In genomic region chr3:136919799-136920580, GRCh38 we compare ENCODE assay signal across 12 cellular contexts. TPM values are rescaled to one million over a fixed set of nuclear protein-coding genes. Genes with fewer than 3 reads are reported as not detected.
DNase-seq lines count a peak whose midpoint lies in the region; ATAC-seq and TF ChIP-seq lines count a peak whose summit lies in the region.
"Had no signal": no experiment of that assay in that cellular context is flagged by ENCODE, and none has a peak within 500 bp of the region (broad histone marks: within the 10 kb centered on the region; RNA-seq: fewer than 3 reads in every experiment).

No MANE protein-coding gene starts in this region.

- peaks cover 64 to 90% (median 77%) of the 10 kb centered on the region in 4 donors for H3K4me1 Mint-ChIP-seq in CD4-positive, alpha-beta memory T cell

- H3K9me3 ChIP-seq in CD4-positive, alpha-beta memory T cell (ENCODE audit: control insufficient read depth in 1 of 2, low read length in 2 of 2), result no peaks in the 10 kb centered on the region
- H3K9me3 ChIP-seq in RWPE2 (ENCODE audit: severe bottlenecking) (no peaks in the 10 kb centered on the region), ovary (no peaks in the 10 kb centered on the region)

- TF ChIP-seq POLR2A in ovary (IDR thresholded peaks at IDR 0.05), result no peak

- H3K27ac Mint-ChIP-seq in CD4-positive, alpha-beta memory T cell, result peak overlapping the region; percentile 81 to 95 (median 86)
- H3K27ac Mint-ChIP-seq: H9 had no signal

- H3K9me3 Mint-ChIP-seq in CD4-positive, alpha-beta memory T cell, result no peaks in the 10 kb centered on the region
- H3K9me3 Mint-ChIP-seq: H9 had no signal

- WGBS in ovary, 3 donors, result 84 to 93% (median 88%) methylated on average over 1 of the region's 1 CpG

- intact Hi-C loops in CD4-positive, alpha-beta memory T cell (cut with micrococcal nuclease), result loop anchor here (1.0 to 5.0 kb wide), 5 partner anchors 33 to 668 kb away; partner anchors contain the start of genes NCK1, PCCB and STAG1
- intact Hi-C loops in ovary (cut with DNase I), result no loop called here

- peaks cover 0 to 2% of the 10 kb centered on the region in 2 donors for H3K36me3 Mint-ChIP-seq in CD4-positive, alpha-beta memory T cell

- ATAC-seq in GM18868 (IDR thresholded peaks at IDR 0.05; ENCODE audit: unreplicated experiment) (peak; percentile 84), RWPE2 (ENCODE audit: low read depth) (no peak)

- peaks cover 93% of the 10 kb centered on the region for H3K4me1 ChIP-seq in CD4-positive, alpha-beta memory T cell (ENCODE audit: insufficient read depth, low read length)
- H3K4me1 ChIP-seq in RWPE2 (ENCODE audit: insufficient read depth, poor library complexity, severe bottlenecking) (peaks cover 13% of the 10 kb centered on the region), ovary (ENCODE audit: insufficient read depth) (no peaks in the 10 kb centered on the region)

- POLR2A ChIA-PET in CD4-positive, alpha-beta memory T cell (lab: Charles Lee; ENCODE audit: partially characterized antibody), result interaction anchor here (0.8 to 2.9 kb wide), 9 partner anchors 10 to 726 kb away, joined by 3 to 49 read pairs (median 5); partner anchors contain the start of genes NCK1 and STAG1

- H3K4me3 ChIP-seq in CD4-positive, alpha-beta memory T cell (ENCODE audit: low read length in 2 of 2), result no peak overlapping the region
- H3K4me3 ChIP-seq in RWPE2 (ENCODE audit: severe bottlenecking), result no peak overlapping the region
- no peak overlapping the region for H3K4me3 ChIP-seq in ovary

- peak overlapping the region; percentile 55 for H3K27ac ChIP-seq in CD4-positive, alpha-beta memory T cell (ENCODE audit: low read depth, low read length)
- H3K27ac ChIP-seq in RWPE2 (ENCODE audit: poor library complexity, severe bottlenecking) (peak overlapping the region; percentile 3), ovary (no peak overlapping the region)
- H3K27ac ChIP-seq: KMS-11 had no signal

- TF ChIP-seq EP300 in ovary (IDR thresholded peaks at IDR 0.05), result no peak

- TF ChIP-seq CTCF in RWPE2 (IDR thresholded peaks at IDR 0.05; ENCODE audit: poor library complexity, severe bottlenecking) (no peak), ovary (IDR thresholded peaks at IDR 0.05) (no peak)

- peak; percentile 64 to 78 (median 69) for DNase-seq in CD4-positive, alpha-beta memory T cell
- DNase-seq in RWPE2 (ENCODE audit: low spot score) (no peak), glomerular endothelial cell (ENCODE audit: extremely low read depth, low read depth, low spot score) (peak; percentile 90), mucosa of gallbladder (ENCODE audit: low spot score) (no peak), ovary (no peak), NCI-H526 (lab: John Stamatoyannopoulos, UW) (no peak), retina (no peak)
- DNase-seq: H9, NCI-H526 treated with DMSO at 0.1 percent for 48 hours, posterior cingulate gyrus had no signal

- H3K4me3 Mint-ChIP-seq in CD4-positive, alpha-beta memory T cell, result peak overlapping the region; percentile 25 to 91 (median 74)
- H3K4me3 Mint-ChIP-seq: H9 had no signal

- CTCF ChIA-PET in CD4-positive, alpha-beta memory T cell (lab: Charles Lee; ENCODE audit: partially characterized antibody), result interaction anchor here (0.9 to 1.4 kb wide), 4 partner anchors 57 to 168 kb away, joined by 3 to 10 read pairs (median 4); partner anchors contain the start of genes NCK1 and STAG1

- no peaks in the 10 kb centered on the region for H3K36me3 ChIP-seq in CD4-positive, alpha-beta memory T cell (ENCODE audit: insufficient read depth, low read length)
- no peaks in the 10 kb centered on the region for H3K36me3 ChIP-seq in RWPE2 (ENCODE audit: low read depth)
- no peaks in the 10 kb centered on the region for H3K36me3 ChIP-seq in ovary

- no peaks in the 10 kb centered on the region for H3K27me3 ChIP-seq in CD4-positive, alpha-beta memory T cell (ENCODE audit: insufficient read depth, low read length)
- H3K27me3 ChIP-seq in RWPE2 (ENCODE audit: insufficient read depth, poor library complexity, severe bottlenecking) (no peaks in the 10 kb centered on the region), ovary (no peaks in the 10 kb centered on the region)

- no peaks in the 10 kb centered on the region for H3K27me3 Mint-ChIP-seq in CD4-positive, alpha-beta memory T cell

RNA-seq across cellular contexts. Expression of gene IL20RB, which starts 37.8 kb away (rescaled TPM):
- total RNA-seq in CD4-positive, alpha-beta memory T cell, result 1 to 10 TPM; 1.5 to 2.7 TPM
- polyA plus RNA-seq in CD4-positive, alpha-beta memory T cell, result 1 to 10 TPM in 1 of 2 donors, not detected in 1; 1.4 TPM
- 0.73 and 1.6 TPM in 2 replicates for total RNA-seq in glomerular endothelial cell
- 0.66 TPM for total RNA-seq in mucosa of gallbladder
- 1 to 10 TPM in 3 of 7 donors, under 1 TPM in 4; 0.35 to 1.7 (median 0.60) TPM for total RNA-seq in ovary
- under 1 TPM; 0.39 to 0.82 TPM for polyA plus RNA-seq in ovary

RNA-seq across cellular contexts. Expression of gene NCK1, which starts 58.0 kb away (rescaled TPM):
- total RNA-seq in CD4-positive, alpha-beta memory T cell, result 10 to 100 TPM; 61.2 to 68.4 TPM
- 10 to 100 TPM; 40.3 to 62.1 TPM for polyA plus RNA-seq in CD4-positive, alpha-beta memory T cell
- 58.7 and 83.4 TPM in 2 replicates for total RNA-seq in glomerular endothelial cell
- total RNA-seq in mucosa of gallbladder, result 27.6 TPM
- 10 to 100 TPM; 35.8 to 49.4 (median 36.2) TPM for total RNA-seq in ovary
- 10 to 100 TPM; 27.6 TPM for polyA plus RNA-seq in ovary

Comparison
In these comparisons a context has a peak if more than half of its experiments do, and no peak if none do; other contexts are left out.
1. DNase-seq: peak in CD4-positive, alpha-beta memory T cell (5 of 5) and glomerular endothelial cell (single experiment); none in RWPE2 (single experiment), mucosa of gallbladder (single experiment), ovary (0 of 5), NCI-H526 (0 of 2) and retina (single experiment).
2. H3K27ac ChIP-seq: peak in CD4-positive, alpha-beta memory T cell (single experiment) and RWPE2 (single experiment); none in ovary (0 of 2).